9 cellular contexts compared by ENCODE assay signal in the genomic region with DNA sequence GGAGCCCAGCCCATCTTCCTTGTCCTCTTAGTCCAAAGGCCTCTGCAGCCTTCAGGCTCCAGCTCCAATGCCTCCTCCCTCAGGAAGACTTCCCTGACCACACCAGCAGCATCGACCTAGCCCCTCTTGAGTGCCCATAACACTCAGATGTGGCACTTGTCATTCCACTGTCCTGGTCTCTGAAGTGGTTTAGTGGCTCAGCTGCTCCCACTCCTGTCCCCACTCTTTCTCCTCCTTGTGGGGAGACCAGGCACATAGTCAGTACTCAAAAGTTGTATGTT.
DNase-seq lines count a peak whose midpoint lies in the region; ATAC-seq and TF ChIP-seq lines count a peak whose summit lies in the region.
"Had no signal": no experiment of that assay in that cellular context is flagged by ENCODE, and none has a peak within 500 bp of the region (broad histone marks: within the 10 kb centered on the region; RNA-seq: fewer than 3 reads in every experiment).

No MANE protein-coding gene starts in this region.

- peak overlapping the region; percentile 3 to 66 (median 27) for H3K9ac ChIP-seq in skeletal muscle tissue (ENCODE audit: low read depth in 1 of 3, low read length in 3 of 3)

- H3K4me3 Mint-ChIP-seq in Caco-2 (ENCODE audit: unreplicated experiment): no peak overlapping the region

- H3K27me3 ChIP-seq in Caco-2 (replicated peaks; ENCODE audit: control insufficient read depth, insufficient read depth, low read length): no peaks in the 10 kb centered on the region
- no peaks in the 10 kb centered on the region for H3K27me3 ChIP-seq in WERI-Rb-1 (ENCODE audit: insufficient read depth, low read depth, severe bottlenecking)
- H3K27me3 ChIP-seq in right cardiac atrium (ENCODE audit: control insufficient read depth, insufficient read depth): no peaks in the 10 kb centered on the region
- H3K27me3 ChIP-seq in skeletal muscle tissue (ENCODE audit: control insufficient read depth in 3 of 3, insufficient read depth in 3 of 3, low read length in 3 of 3): no peaks in the 10 kb centered on the region

- ATAC-seq in right cardiac atrium (no peak), HG03045 (IDR thresholded peaks at IDR 0.05; ENCODE audit: unreplicated experiment) (no peak)

- CTCF ChIA-PET in Caco-2 (lab: Charles Lee): interaction anchor here (0.5 to 0.6 kb wide), 3 partner anchors 270 to 330 kb away, joined by 3 read pairs; no protein-coding TSS in a partner anchor

- WGBS in right cardiac atrium: 57% methylated on average over 1 of the region's 1 CpG

- H3K9me3 ChIP-seq in Caco-2 (no peaks in the 10 kb centered on the region), WERI-Rb-1 (ENCODE audit: severe bottlenecking) (no peaks in the 10 kb centered on the region), right cardiac atrium (ENCODE audit: control insufficient read depth, low read length) (no peaks in the 10 kb centered on the region), skeletal muscle tissue (ENCODE audit: control insufficient read depth in 3 of 3, low read length in 3 of 3) (no peaks in the 10 kb centered on the region)

- no TSS peak for BruUV-seq in Caco-2 (replicated peaks; lab: Mats Ljungman, UMichigan)

- peak overlapping the region; percentile 71 for H3K27ac Mint-ChIP-seq in Caco-2 (ENCODE audit: unreplicated experiment)

- H3K4me3 ChIP-seq in Caco-2 (ENCODE audit: low read depth, low read length): no peak overlapping the region
- no peak overlapping the region for H3K4me3 ChIP-seq in WERI-Rb-1 (ENCODE audit: low read depth, low read length)
- no peak overlapping the region for H3K4me3 ChIP-seq in right cardiac atrium (ENCODE audit: low read length)
- H3K4me3 ChIP-seq in skeletal muscle tissue (ENCODE audit: low read length in 3 of 3): no peak overlapping the region

- DNase-seq in Caco-2 (no peak), WERI-Rb-1 (no peak), right cardiac atrium (no peak), DMS79 treated with DMSO at 0.1 percent for 48 hours (lab: John Stamatoyannopoulos, UW) (no peak), middle frontal gyrus (ENCODE audit: extremely low spot score, low spot score) (no peak)
- no peak for DNase-seq in central memory CD4-positive, alpha-beta T cell
- DNase-seq: activated gamma-delta T cell treated with Interleukin-2 at 50 U/mL for 16 hours had no signal

- peaks cover 65% of the 10 kb centered on the region for H3K36me3 Mint-ChIP-seq in Caco-2 (ENCODE audit: insufficient read depth, unreplicated experiment)

- TF ChIP-seq CTCF in Caco-2 (IDR thresholded peaks at IDR 0.05; ENCODE audit: insufficient read depth in 1 of 2, low read depth in 1 of 2, low read length in 1 of 2, severe bottlenecking in 1 of 2, unreplicated experiment in 1 of 2): no peak
- no peak for TF ChIP-seq CTCF in WERI-Rb-1 (IDR thresholded peaks at IDR 0.05; ENCODE audit: low read depth, low read length)

- H3K27ac ChIP-seq in WERI-Rb-1 (peak overlapping the region; percentile 78), right cardiac atrium (ENCODE audit: low read length) (peak overlapping the region; percentile 94), skeletal muscle tissue (ENCODE audit: low read depth, low read length) (peak overlapping the region; percentile 84)

- POLR2A ChIA-PET in Caco-2 (lab: Charles Lee): interaction anchor here (0.5 to 1.0 kb wide), 2 partner anchors 12 to 39 kb away, joined by 3 to 4 read pairs; no protein-coding TSS in a partner anchor

- H3K4me1 ChIP-seq in Caco-2 (no peaks in the 10 kb centered on the region), right cardiac atrium (ENCODE audit: control insufficient read depth, insufficient read depth, low read length) (peaks cover 17% of the 10 kb centered on the region), skeletal muscle tissue (ENCODE audit: control insufficient read depth in 3 of 3, insufficient read depth in 3 of 3, low read length in 3 of 3) (peaks cover 81 to 88% (median 87%) of the 10 kb centered on the region in 3 donors)

- intact Hi-C loops in Caco-2 (cut with micrococcal nuclease; ENCODE audit: unreplicated experiment) (no loop called here), right cardiac atrium (cut with DNase I) (no loop called here)

- peaks cover 19% of the 10 kb centered on the region for H3K4me1 Mint-ChIP-seq in Caco-2 (ENCODE audit: low read depth, unreplicated experiment)

- H3K36me3 ChIP-seq in Caco-2 (ENCODE audit: control insufficient read depth, insufficient read depth, low read length) (no peaks in the 10 kb centered on the region), WERI-Rb-1 (no peaks in the 10 kb centered on the region), skeletal muscle tissue (ENCODE audit: control insufficient read depth in 3 of 3, insufficient read depth in 3 of 3, low read length in 3 of 3) (peaks cover 0 to 5% (median 2%) of the 10 kb centered on the region in 3 donors)

- H3K27me3 Mint-ChIP-seq in Caco-2 (ENCODE audit: insufficient read depth, unreplicated experiment): no peaks in the 10 kb centered on the region

- no peaks in the 10 kb centered on the region for H3K9me3 Mint-ChIP-seq in Caco-2 (ENCODE audit: unreplicated experiment)
